ENCODE assay signal across 8 cellular contexts in genomic region chr11:46917109-46918086, GRCh38. TPM values are rescaled to one million over a fixed set of nuclear protein-coding genes. Genes with fewer than 3 reads are reported as not detected.
DNase-seq lines count a peak whose midpoint lies in the region; ATAC-seq and TF ChIP-seq lines count a peak whose summit lies in the region.

No MANE protein-coding gene starts in this region.

- peak overlapping the region; percentile 76 for H3K4me3 ChIP-seq in H7 (ENCODE audit: insufficient read depth, low read depth, low read length)
- peak overlapping the region; percentile 58 for H3K4me3 ChIP-seq in WI38 (ENCODE audit: low read depth, low read length)
- peak overlapping the region; percentile 84 for H3K4me3 ChIP-seq in left ventricle myocardium inferior
- H3K4me3 ChIP-seq in skeletal muscle tissue (ENCODE audit: low read length in 3 of 3) = peak overlapping the region; percentile 67 to 82 (median 78)

- H3K27ac ChIP-seq in left ventricle myocardium inferior (replicated peaks) (peak overlapping the region; percentile 91), skeletal muscle tissue (ENCODE audit: low read depth, low read length) (peak overlapping the region; percentile 84)

- H3K4me1 ChIP-seq in left ventricle myocardium inferior = peaks cover 86% of the 10 kb centered on the region
- peaks cover 61 to 69% (median 68%) of the 10 kb centered on the region in 3 donors for H3K4me1 ChIP-seq in skeletal muscle tissue (ENCODE audit: control insufficient read depth in 3 of 3, insufficient read depth in 3 of 3, low read length in 3 of 3)

- H3K27me3 ChIP-seq in H7 (ENCODE audit: control insufficient read depth, insufficient read depth, low read length) = peaks cover 10% of the 10 kb centered on the region; the same call in 1 of the 2 replicates
- peaks cover 22% of the 10 kb centered on the region for H3K27me3 ChIP-seq in left ventricle myocardium inferior (ENCODE audit: low read depth)
- peaks cover 0 to 2% (median 0%) of the 10 kb centered on the region in 3 donors for H3K27me3 ChIP-seq in skeletal muscle tissue (ENCODE audit: control insufficient read depth in 3 of 3, insufficient read depth in 3 of 3, low read length in 3 of 3)

- H3K9ac ChIP-seq in skeletal muscle tissue (ENCODE audit: low read depth in 1 of 3, low read length in 3 of 3) = peak overlapping the region; percentile 82 to 90 (median 85)

- no peak for ATAC-seq in HG02870 (IDR thresholded peaks at IDR 0.05; ENCODE audit: unreplicated experiment)

- intact Hi-C loops in left ventricle myocardium inferior (cut with micrococcal nuclease) = no loop called here

- peak; percentile 68 for DNase-seq in H7
- no peak for DNase-seq in left ventricle myocardium inferior
- DNase-seq in NCI-H2196 (lab: John Stamatoyannopoulos, UW; ENCODE audit: unreplicated experiment) = no peak
- DNase-seq in hepatic stellate cell (ENCODE audit: low spot score) = no peak
- DNase-seq in Ammon's horn (ENCODE audit: low spot score) = no peak

- H3K36me3 ChIP-seq in H7 (replicated peaks; ENCODE audit: control insufficient read depth, insufficient read depth, low read length) (no peaks in the 10 kb centered on the region), left ventricle myocardium inferior (no peaks in the 10 kb centered on the region), skeletal muscle tissue (ENCODE audit: control insufficient read depth in 3 of 3, insufficient read depth in 3 of 3, low read length in 3 of 3) (no peaks in the 10 kb centered on the region)

- H3K9me3 ChIP-seq in left ventricle myocardium inferior (replicated peaks) = no peaks in the 10 kb centered on the region
- H3K9me3 ChIP-seq in skeletal muscle tissue (ENCODE audit: control insufficient read depth in 3 of 3, low read length in 3 of 3) = no peaks in the 10 kb centered on the region

- TF ChIP-seq CTCF in WI38 (IDR thresholded peaks at IDR 0.05; ENCODE audit: low read depth, low read length) (no peak), left ventricle myocardium inferior (IDR thresholded peaks at IDR 0.05; ENCODE audit: borderline replicate concordance) (no peak)

RNA-seq across cellular contexts. Expression of gene LRP4, which starts 1.0 kb away (rescaled TPM):
- total RNA-seq in H7 (2014; rRNA removed; shearing (Covaris generic)) = 16.7 and 25.0 TPM in 2 replicates
- total RNA-seq in left ventricle myocardium inferior (22.0 TPM), skeletal muscle tissue (8.9 TPM)

RNA-seq across cellular contexts. Expression of gene CSTPP1, which starts 19.2 kb away (rescaled TPM):
- 21.0 and 29.3 TPM in 2 replicates for total RNA-seq in H7 (2014; rRNA removed; shearing (Covaris generic))
- 12.9 TPM for total RNA-seq in left ventricle myocardium inferior
- 16.7 TPM for total RNA-seq in skeletal muscle tissue
